Comparison of ENCODE assay signal across 12 cellular contexts in genomic region chr11:2775083-2775625, GRCh38.
DNase-seq lines count a peak whose midpoint lies in the region; ATAC-seq and TF ChIP-seq lines count a peak whose summit lies in the region.
"Had no signal": no experiment of that assay in that cellular context is flagged by ENCODE, and none has a peak within 500 bp of the region (broad histone marks: within the 10 kb centered on the region; RNA-seq: fewer than 3 reads in every experiment).

No MANE protein-coding gene starts in this region.

- no peak overlapping the region for H2AFZ ChIP-seq in DND-41 (ENCODE audit: low read depth, low read length)

- H3K4me1 Mint-ChIP-seq in activated CD8-positive, alpha-beta memory T cell treated with anti-CD3 and anti-CD28 coated beads, Interleukin-2, amount 10 ng/mL, durations not matched to agents 7 days and 5 days, result peaks cover 17% of the 10 kb centered on the region

- H3K4me1 ChIP-seq in BLaER1 (peaks cover 90% of the 10 kb centered on the region), DND-41 (ENCODE audit: insufficient read depth, low read length) (peaks cover 3% of the 10 kb centered on the region; the same call in 1 of the 2 replicates), lung (ENCODE audit: control insufficient read depth in 2 of 2, insufficient read depth in 2 of 2, low read length in 2 of 2) (peaks cover under 1 to 22% of the 10 kb centered on the region in 2 donors)

- ATAC-seq in DND-41 (ENCODE audit: insufficient read depth, low read depth) (peak; percentile 90), lung (ENCODE audit: insufficient read depth, low FRiP score) (no peak), GM18870 (IDR thresholded peaks at IDR 0.05; ENCODE audit: unreplicated experiment) (no peak)
- ATAC-seq in activated CD8-positive, alpha-beta memory T cell treated with anti-CD3 and anti-CD28 coated beads, Interleukin-2, amount 10 ng/mL, durations not matched to agents 7 days and 5 days, result peak; percentile 16
- ATAC-seq: left colon had no signal

- CTCF ChIA-PET in activated CD8-positive, alpha-beta memory T cell treated with anti-CD3 and anti-CD28 coated beads, Interleukin-2, amount 10 ng/mL, durations not matched to agents 7 days and 5 days (lab: Charles Lee), result interaction anchor here (0.9 kb wide), 1 partner anchor 113 kb away, joined by 4 read pairs; no protein-coding TSS in a partner anchor

- H4K20me1 ChIP-seq in BLaER1, result no peaks in the 10 kb centered on the region
- peaks cover 43% of the 10 kb centered on the region for H4K20me1 ChIP-seq in DND-41 (ENCODE audit: insufficient read depth, low read length)

- H3K9ac ChIP-seq in BLaER1, result no peak overlapping the region
- H3K9ac ChIP-seq in DND-41 (ENCODE audit: low read depth, low read length), result no peak overlapping the region

- H3K27ac ChIP-seq in BLaER1 (no peak overlapping the region), DND-41 (ENCODE audit: low read length) (no peak overlapping the region), lung (ENCODE audit: low read depth in 1 of 2, low read length in 1 of 2) (no peak overlapping the region)

- no peaks in the 10 kb centered on the region for H3K79me2 ChIP-seq in DND-41 (ENCODE audit: insufficient read depth, low read length)

- DNase-seq in DND-41 (peak; percentile 78), lung (ENCODE audit: low spot score) (peak; percentile 19), DMS 273 treated with DMSO at 0.1 percent for 48 hours (lab: John Stamatoyannopoulos, UW) (no peak), NCI-H1048 (lab: John Stamatoyannopoulos, UW) (no peak), retina (no peak)
- DNase-seq in activated CD8-positive, alpha-beta memory T cell treated with anti-CD3 and anti-CD28 coated beads, Interleukin-2, amount 10 ng/mL, durations not matched to agents 7 days and 5 days, result peak; percentile 52
- DNase-seq: effector memory CD4-positive, alpha-beta T cell; NCI-H1105 treated with DMSO at 0.1 percent for 48 hours had no signal

- no peak overlapping the region for H3K4me3 ChIP-seq in BLaER1
- no peak overlapping the region for H3K4me3 ChIP-seq in DND-41 (ENCODE audit: low read depth in 1 of 2, low read length in 2 of 2)
- no peak overlapping the region for H3K4me3 ChIP-seq in lung

- no peaks in the 10 kb centered on the region for H3K36me3 ChIP-seq in BLaER1
- no peaks in the 10 kb centered on the region for H3K36me3 ChIP-seq in DND-41 (ENCODE audit: insufficient read depth, low read length)
- no peaks in the 10 kb centered on the region for H3K36me3 ChIP-seq in lung (ENCODE audit: control insufficient read depth in 2 of 2, insufficient read depth in 2 of 2, low read length in 2 of 2)

- H3K9me3 ChIP-seq in BLaER1 (no peaks in the 10 kb centered on the region), DND-41 (ENCODE audit: insufficient read depth, low read length, severe bottlenecking) (no peaks in the 10 kb centered on the region), lung (ENCODE audit: control insufficient read depth in 2 of 2, insufficient read depth in 1 of 2, low read length in 1 of 2) (no peaks in the 10 kb centered on the region)

- H3K9me3 Mint-ChIP-seq in activated CD8-positive, alpha-beta memory T cell treated with anti-CD3 and anti-CD28 coated beads, Interleukin-2, amount 10 ng/mL, durations not matched to agents 7 days and 5 days (ENCODE audit: low read depth), result no peaks in the 10 kb centered on the region
- H3K9me3 Mint-ChIP-seq: CD4-positive, alpha-beta T cell had no signal

- H3K36me3 Mint-ChIP-seq in activated CD8-positive, alpha-beta memory T cell treated with anti-CD3 and anti-CD28 coated beads, Interleukin-2, amount 10 ng/mL, durations not matched to agents 7 days and 5 days, result no peaks in the 10 kb centered on the region

- 88 to 92% methylated on average over 5 of the region's 5 CpGs for WGBS in lung, 2 donors

- H3K4me3 Mint-ChIP-seq in activated CD8-positive, alpha-beta memory T cell treated with anti-CD3 and anti-CD28 coated beads, Interleukin-2, amount 10 ng/mL, durations not matched to agents 7 days and 5 days, result no peak overlapping the region
- H3K4me3 Mint-ChIP-seq: CD4-positive, alpha-beta T cell had no signal

- TF ChIP-seq CTCF in DND-41 (IDR thresholded peaks at IDR 0.05; ENCODE audit: borderline replicate concordance, extremely low read depth, low read length, poor library complexity, severe bottlenecking) (no peak), lung (IDR thresholded peaks at IDR 0.05; ENCODE audit: control extremely low read depth, extremely low read depth) (no peak)

- H3K27me3 Mint-ChIP-seq in activated CD8-positive, alpha-beta memory T cell treated with anti-CD3 and anti-CD28 coated beads, Interleukin-2, amount 10 ng/mL, durations not matched to agents 7 days and 5 days, result peaks cover 13% of the 10 kb centered on the region
- H3K27me3 Mint-ChIP-seq: CD4-positive, alpha-beta T cell had no signal

- H3K27ac Mint-ChIP-seq in activated CD8-positive, alpha-beta memory T cell treated with anti-CD3 and anti-CD28 coated beads, Interleukin-2, amount 10 ng/mL, durations not matched to agents 7 days and 5 days, result no peak overlapping the region
- H3K27ac Mint-ChIP-seq: CD4-positive, alpha-beta T cell had no signal

- H3K4me2 ChIP-seq in BLaER1 (peak overlapping the region; percentile 93), DND-41 (ENCODE audit: insufficient read depth, low read length) (no peak overlapping the region)

- 0 out of 2 replicates have a peak, but pooled peaks cover 7% of the 10 kb centered on the region for H3K27me3 ChIP-seq in BLaER1
- H3K27me3 ChIP-seq in DND-41 (ENCODE audit: insufficient read depth, low read length, poor library complexity), result peaks cover 49% of the 10 kb centered on the region
- no peaks in the 10 kb centered on the region for H3K27me3 ChIP-seq in lung (ENCODE audit: control insufficient read depth, insufficient read depth)

Comparison
In these comparisons a context has a peak if more than half of its experiments do, and no peak if none do; other contexts are left out.
1. ATAC-seq: peak in DND-41 (single experiment) and activated CD8-positive, alpha-beta memory T cell treated with anti-CD3 and anti-CD28 coated beads, Interleukin-2, amount 10 ng/mL, durations not matched to agents 7 days and 5 days (single experiment); none in lung (single experiment) and GM18870 (single experiment).
2. DNase-seq: peak in DND-41 (single experiment), activated CD8-positive, alpha-beta memory T cell treated with anti-CD3 and anti-CD28 coated beads, Interleukin-2, amount 10 ng/mL, durations not matched to agents 7 days and 5 days (single experiment) and lung (single experiment); none in DMS 273 treated with DMSO at 0.1 percent for 48 hours (single experiment), NCI-H1048 (single experiment) and retina (single experiment).